ENCODE assay signal across 1 cellular context in genomic region chr3:191254098-191254873, GRCh38.
TF ChIP-seq lines count a peak whose summit lies in the region.

No MANE protein-coding gene starts in this region.

TF ChIP-seq in HEK293, 187 proteins besides CTCF, POLR2A, EP300 and RAD21 (continued from another document):
- TF ChIP-seq ZNF280C (tag by site-specific recombination; IDR thresholded peaks at IDR 0.05) (no peak), SCRT2 (tag by site-specific recombination; IDR thresholded peaks at IDR 0.05) (0 out of 2 replicates have a peak, but pooled peaks have one; percentile 17), ZNF239 (tag by site-specific recombination; IDR thresholded peaks at IDR 0.05) (no peak), SCRT1 (tag by site-specific recombination; IDR thresholded peaks at IDR 0.05; ENCODE audit: borderline replicate concordance) (0 out of 2 replicates have a peak, but pooled peaks have one; percentile 19), ZNF544 (tag by site-specific recombination; IDR thresholded peaks at IDR 0.05) (no peak), ZNF600 (tag by site-specific recombination; IDR thresholded peaks at IDR 0.05) (peak; percentile 35; the same call in 1 of the 2 replicates), ZNF785 (tag by site-specific recombination; IDR thresholded peaks at IDR 0.05) (no peak), GLIS2 (tag by site-specific recombination; IDR thresholded peaks at IDR 0.05) (no peak), ZBTB21 (tag by site-specific recombination; IDR thresholded peaks at IDR 0.05) (no peak), TCF7L2 (IDR thresholded peaks at IDR 0.05; ENCODE audit: borderline replicate concordance, low read depth, low read length) (no peak)
